In genomic region chr3:158108596-158108995, GRCh38 we compare ENCODE assay signal across 1 cellular context.
TF ChIP-seq lines count a peak whose summit lies in the region.

No MANE protein-coding gene starts in this region.

TF ChIP-seq in GM23338, 12 proteins besides CTCF, POLR2A, EP300 and RAD21 (continued from another document):
- TF ChIP-seq STAT1 (IDR thresholded peaks at IDR 0.05; ENCODE audit: unreplicated experiment) = no peak
- TF ChIP-seq EZH2 (IDR thresholded peaks at IDR 0.05; ENCODE audit: low read depth, unreplicated experiment) = no peak
- no peak for TF ChIP-seq POLR2AphosphoS5 (IDR thresholded peaks at IDR 0.05; ENCODE audit: low read depth)
- no peak for TF ChIP-seq JUNB (IDR thresholded peaks at IDR 0.05; ENCODE audit: unreplicated experiment)
- TF ChIP-seq, protein P1, sequence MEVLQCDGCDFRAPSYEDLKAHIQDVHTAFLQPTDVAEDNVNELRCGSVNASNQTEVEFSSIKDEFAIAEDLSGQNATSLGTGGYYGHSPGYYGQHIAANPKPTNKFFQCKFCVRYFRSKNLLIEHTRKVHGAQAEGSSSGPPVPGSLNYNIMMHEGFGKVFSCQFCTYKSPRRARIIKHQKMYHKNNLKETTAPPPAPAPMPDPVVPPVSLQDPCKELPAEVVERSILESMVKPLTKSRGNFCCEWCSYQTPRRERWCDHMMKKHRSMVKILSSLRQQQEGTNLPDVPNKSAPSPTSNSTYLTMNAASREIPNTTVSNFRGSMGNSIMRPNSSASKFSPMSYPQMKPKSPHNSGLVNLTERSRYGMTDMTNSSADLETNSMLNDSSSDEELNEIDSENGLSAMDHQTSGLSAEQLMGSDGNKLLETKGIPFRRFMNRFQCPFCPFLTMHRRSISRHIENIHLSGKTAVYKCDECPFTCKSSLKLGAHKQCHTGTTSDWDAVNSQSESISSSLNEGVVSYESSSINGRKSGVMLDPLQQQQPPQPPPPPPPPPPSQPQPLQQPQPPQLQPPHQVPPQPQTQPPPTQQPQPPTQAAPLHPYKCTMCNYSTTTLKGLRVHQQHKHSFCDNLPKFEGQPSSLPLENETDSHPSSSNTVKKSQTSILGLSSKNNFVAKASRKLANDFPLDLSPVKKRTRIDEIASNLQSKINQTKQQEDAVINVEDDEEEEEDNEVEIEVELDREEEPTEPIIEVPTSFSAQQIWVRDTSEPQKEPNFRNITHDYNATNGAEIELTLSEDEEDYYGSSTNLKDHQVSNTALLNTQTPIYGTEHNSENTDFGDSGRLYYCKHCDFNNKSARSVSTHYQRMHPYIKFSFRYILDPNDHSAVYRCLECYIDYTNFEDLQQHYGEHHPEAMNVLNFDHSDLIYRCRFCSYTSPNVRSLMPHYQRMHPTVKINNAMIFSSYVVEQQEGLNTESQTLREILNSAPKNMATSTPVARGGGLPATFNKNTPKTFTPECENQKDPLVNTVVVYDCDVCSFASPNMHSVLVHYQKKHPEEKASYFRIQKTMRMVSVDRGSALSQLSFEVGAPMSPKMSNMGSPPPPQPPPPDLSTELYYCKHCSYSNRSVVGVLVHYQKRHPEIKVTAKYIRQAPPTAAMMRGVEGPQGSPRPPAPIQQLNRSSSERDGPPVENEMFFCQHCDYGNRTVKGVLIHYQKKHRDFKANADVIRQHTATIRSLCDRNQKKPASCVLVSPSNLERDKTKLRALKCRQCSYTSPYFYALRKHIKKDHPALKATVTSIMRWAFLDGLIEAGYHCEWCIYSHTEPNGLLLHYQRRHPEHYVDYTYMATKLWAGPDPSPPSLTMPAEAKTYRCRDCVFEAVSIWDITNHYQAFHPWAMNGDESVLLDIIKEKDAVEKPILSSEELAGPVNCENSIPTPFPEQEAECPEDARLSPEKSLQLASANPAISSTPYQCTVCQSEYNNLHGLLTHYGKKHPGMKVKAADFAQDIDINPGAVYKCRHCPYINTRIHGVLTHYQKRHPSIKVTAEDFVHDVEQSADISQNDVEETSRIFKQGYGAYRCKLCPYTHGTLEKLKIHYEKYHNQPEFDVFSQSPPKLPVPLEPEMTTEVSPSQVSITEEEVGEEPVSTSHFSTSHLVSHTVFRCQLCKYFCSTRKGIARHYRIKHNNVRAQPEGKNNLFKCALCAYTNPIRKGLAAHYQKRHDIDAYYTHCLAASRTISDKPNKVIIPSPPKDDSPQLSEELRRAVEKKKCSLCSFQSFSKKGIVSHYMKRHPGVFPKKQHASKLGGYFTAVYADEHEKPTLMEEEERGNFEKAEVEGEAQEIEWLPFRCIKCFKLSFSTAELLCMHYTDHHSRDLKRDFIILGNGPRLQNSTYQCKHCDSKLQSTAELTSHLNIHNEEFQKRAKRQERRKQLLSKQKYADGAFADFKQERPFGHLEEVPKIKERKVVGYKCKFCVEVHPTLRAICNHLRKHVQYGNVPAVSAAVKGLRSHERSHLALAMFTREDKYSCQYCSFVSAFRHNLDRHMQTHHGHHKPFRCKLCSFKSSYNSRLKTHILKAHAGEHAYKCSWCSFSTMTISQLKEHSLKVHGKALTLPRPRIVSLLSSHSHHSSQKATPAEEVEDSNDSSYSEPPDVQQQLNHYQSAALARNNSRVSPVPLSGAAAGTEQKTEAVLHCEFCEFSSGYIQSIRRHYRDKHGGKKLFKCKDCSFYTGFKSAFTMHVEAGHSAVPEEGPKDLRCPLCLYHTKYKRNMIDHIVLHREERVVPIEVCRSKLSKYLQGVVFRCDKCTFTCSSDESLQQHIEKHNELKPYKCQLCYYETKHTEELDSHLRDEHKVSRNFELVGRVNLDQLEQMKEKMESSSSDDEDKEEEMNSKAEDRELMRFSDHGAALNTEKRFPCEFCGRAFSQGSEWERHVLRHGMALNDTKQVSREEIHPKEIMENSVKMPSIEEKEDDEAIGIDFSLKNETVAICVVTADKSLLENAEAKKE (CRISPR knock-in tag; IDR thresholded peaks at IDR 0.05) = no peak
